In the genomic region with DNA sequence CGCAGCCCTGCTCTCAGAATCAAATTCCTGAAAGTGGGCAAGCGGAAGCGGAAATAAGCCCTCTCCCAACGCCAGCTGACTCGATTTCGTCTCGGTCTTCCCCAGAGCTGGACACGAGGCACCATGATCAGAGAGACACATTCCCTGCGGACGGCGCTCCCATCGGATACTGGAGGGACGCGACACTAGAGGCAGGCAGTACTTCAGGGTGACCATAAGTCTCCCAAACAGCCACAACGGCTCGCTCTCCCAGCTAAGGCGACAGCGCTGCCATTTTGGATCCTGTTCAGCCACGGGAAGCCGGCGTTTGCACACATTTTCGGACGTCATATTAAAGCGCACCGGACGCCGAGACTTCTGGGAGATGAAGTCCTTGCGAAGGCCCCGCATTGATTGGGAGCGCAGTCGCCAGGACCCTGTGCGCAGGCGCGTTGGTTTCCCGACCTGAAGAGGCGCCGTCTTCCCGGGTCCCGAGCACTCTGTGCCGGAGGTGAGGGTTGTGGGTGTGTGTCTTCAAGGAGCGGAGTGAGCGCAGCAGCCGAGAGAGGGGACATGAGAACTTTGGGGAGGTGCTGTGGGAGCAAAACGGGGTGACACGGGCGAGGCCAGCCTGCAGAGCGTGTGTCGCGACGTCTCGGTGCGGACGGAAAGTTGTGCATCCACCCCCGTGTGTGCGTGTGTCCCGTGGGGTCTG, we compare ENCODE assay signal across 1 cellular context.
TF ChIP-seq lines count a peak whose summit lies in the region.

Gene ZNF2, plus strand, starts transcription at position 439 of the 694 bp plus-strand sequence. CDS start 10,418 bp downstream, outside the sequence.

TF ChIP-seq in HEK293, 187 proteins besides CTCF, POLR2A, EP300 and RAD21 (continued from another document):
- 0 out of 2 replicates have a peak, but pooled peaks have one; percentile 55 for TF ChIP-seq ZNF561 (tag by site-specific recombination; IDR thresholded peaks at IDR 0.05; ENCODE audit: borderline replicate concordance)
- TF ChIP-seq PATZ1 (tag by site-specific recombination; IDR thresholded peaks at IDR 0.05): peak; percentile 30; the same call in 1 of the 2 replicates
- no peak for TF ChIP-seq ZNF785 (tag by site-specific recombination; IDR thresholded peaks at IDR 0.05)
